In genomic region chr21:41235214-41235613, GRCh38 we compare ENCODE assay signal across 31 cellular contexts.
DNase-seq lines count a peak whose midpoint lies in the region; ATAC-seq and TF ChIP-seq lines count a peak whose summit lies in the region.
"Had no signal": no experiment of that assay in that cellular context is flagged by ENCODE, and none has a peak within 500 bp of the region (broad histone marks: within the 10 kb centered on the region; RNA-seq: fewer than 3 reads in every experiment).

No MANE protein-coding gene starts in this region.

- no peak for ATAC-seq in GM21825 (IDR thresholded peaks at IDR 0.05; ENCODE audit: unreplicated experiment)
- ATAC-seq: activated naive CD4-positive, alpha-beta T cell treated with anti-CD3 and anti-CD28 coated beads, Interleukin-2, amount 50 U/mL, for 72 hours; K562; left ventricle myocardium superior; right cardiac atrium had no signal

- TF ChIP-seq CTCF in colonic mucosa (IDR thresholded peaks at IDR 0.05) = no peak
- no peak for TF ChIP-seq CTCF in nephron (IDR thresholded peaks at IDR 0.05; ENCODE audit: unreplicated experiment in 3 of 3)
- no peak for TF ChIP-seq CTCF in chondrocyte (IDR thresholded peaks at IDR 0.05)

- H3K4me1 Mint-ChIP-seq in nephron (peaks cover 15% of the 10 kb centered on the region), chondrocyte (ENCODE audit: low read depth) (peaks cover 29% of the 10 kb centered on the region)
- H3K4me1 Mint-ChIP-seq: activated CD4-positive, alpha-beta T cell treated with anti-CD3 and anti-CD28 coated beads, Interleukin-2, amount 10 ng/mL, durations not matched to agents 24 days and 14 days had no signal

- intact Hi-C loops in colonic mucosa (cut with DNase I) = loop anchor here (10.0 kb wide), 1 partner anchor 60 kb away; no protein-coding TSS in a partner anchor

- no peak overlapping the region for H3K4me3 ChIP-seq in colonic mucosa
- H3K4me3 ChIP-seq: HAP-1, K562, spleen, stomach, thyroid gland had no signal

- H3K4me3 Mint-ChIP-seq in nephron (no peak overlapping the region), chondrocyte (ENCODE audit: unreplicated experiment) (no peak overlapping the region)
- H3K4me3 Mint-ChIP-seq: activated CD4-positive, alpha-beta T cell treated with anti-CD3 and anti-CD28 coated beads, Interleukin-2, amount 10 ng/mL, durations not matched to agents 24 days and 14 days had no signal

- H3K9ac ChIP-seq in colonic mucosa (ENCODE audit: low read depth in 2 of 2, low read length in 2 of 2) = no peak overlapping the region

- H3K9me3 ChIP-seq in colonic mucosa = no peaks in the 10 kb centered on the region
- H3K9me3 ChIP-seq: HAP-1, spleen, stomach, thyroid gland had no signal

- H3K27me3 ChIP-seq in colonic mucosa = no peaks in the 10 kb centered on the region
- H3K27me3 ChIP-seq: spleen, stomach, thyroid gland had no signal

- DNase-seq in NCI-H2081 (lab: John Stamatoyannopoulos, UW) = peak; percentile 13 to 27
- no peak for DNase-seq in NCI-H2081 treated with DMSO at 0.1 percent for 48 hours (lab: John Stamatoyannopoulos, UW)
- DNase-seq in NCI-H2196 treated with DMSO at 0.1 percent for 48 hours (lab: John Stamatoyannopoulos, UW; ENCODE audit: unreplicated experiment) = peak; percentile 28
- DNase-seq in colonic mucosa = no peak
- no peak for DNase-seq in chondrocyte (ENCODE audit: low spot score)
- DNase-seq in AG20443 (ENCODE audit: low spot score) = no peak
- DNase-seq: activated CD4-positive, alpha-beta T cell treated with anti-CD3 and anti-CD28 coated beads, Interleukin-2, amount 10 ng/mL, durations not matched to agents 24 days and 14 days; activated effector memory CD4-positive, alpha-beta T cell treated with Interleukin-2 at 50 U/mL for 16 hours; anterior cingulate cortex; DND-41; effector memory CD4-positive, alpha-beta T cell; GF-D8; glutamatergic neuron; left ventricle myocardium superior; NCI-H1417 treated with DMSO at 0.1 percent for 48 hours; NCI-H2171; NCI-H526 treated with DMSO at 0.1 percent for 48 hours; posterior cingulate gyrus; right cardiac atrium; SIG-M5; spleen; stimulated activated CD4-positive, alpha-beta T cell treated with anti-CD3 and anti-CD28 coated beads, Interleukin-2, amount 100 ng/mL, for 48 hours; stomach; T1000; thyroid gland; WERI-Rb-1 had no signal

- H3K27ac ChIP-seq in colonic mucosa = peak overlapping the region; percentile 5
- H3K27ac ChIP-seq: spleen, thyroid gland, WERI-Rb-1 had no signal

- H3K36me3 ChIP-seq in colonic mucosa = no peaks in the 10 kb centered on the region
- H3K36me3 ChIP-seq: HAP-1, WERI-Rb-1 had no signal

- no peaks in the 10 kb centered on the region for H3K4me1 ChIP-seq in colonic mucosa
- H3K4me1 ChIP-seq: HAP-1, thyroid gland had no signal

- H3K27ac Mint-ChIP-seq in nephron = peak overlapping the region; percentile 4 to 40 (median 34)
- H3K27ac Mint-ChIP-seq in chondrocyte (ENCODE audit: unreplicated experiment) = no peak overlapping the region
- H3K27ac Mint-ChIP-seq: activated CD4-positive, alpha-beta T cell treated with anti-CD3 and anti-CD28 coated beads, Interleukin-2, amount 10 ng/mL, durations not matched to agents 24 days and 14 days had no signal

- peaks cover 7% of the 10 kb centered on the region for H3K36me3 Mint-ChIP-seq in nephron (ENCODE audit: low read depth)
- H3K36me3 Mint-ChIP-seq in chondrocyte (ENCODE audit: low read depth) = peaks cover 19% of the 10 kb centered on the region
- H3K36me3 Mint-ChIP-seq: activated naive CD4-positive, alpha-beta T cell treated with anti-CD3 and anti-CD28 coated beads, Interleukin-2, amount 50 U/mL, for 72 hours had no signal

- H3K27me3 Mint-ChIP-seq in nephron (ENCODE audit: low read depth) (no peaks in the 10 kb centered on the region), chondrocyte (ENCODE audit: low read depth) (no peaks in the 10 kb centered on the region)

- H3K9me3 Mint-ChIP-seq in nephron (no peaks in the 10 kb centered on the region), chondrocyte (ENCODE audit: low read depth) (no peaks in the 10 kb centered on the region)
- H3K9me3 Mint-ChIP-seq: activated CD4-positive, alpha-beta T cell treated with anti-CD3 and anti-CD28 coated beads, Interleukin-2, amount 10 ng/mL, durations not matched to agents 24 days and 14 days; activated naive CD4-positive, alpha-beta T cell treated with anti-CD3 and anti-CD28 coated beads, Interleukin-2, amount 50 U/mL, for 72 hours had no signal

Comparison
In these comparisons a context has a peak if more than half of its experiments do, and no peak if none do; other contexts are left out.
1. DNase-seq: peak in NCI-H2081 (2 of 2) and NCI-H2196 treated with DMSO at 0.1 percent for 48 hours (single experiment); none in NCI-H2081 treated with DMSO at 0.1 percent for 48 hours (single experiment), colonic mucosa (single experiment), chondrocyte (single experiment) and AG20443 (single experiment).